Comparison of ENCODE assay signal across 16 cellular contexts in the genomic region with DNA sequence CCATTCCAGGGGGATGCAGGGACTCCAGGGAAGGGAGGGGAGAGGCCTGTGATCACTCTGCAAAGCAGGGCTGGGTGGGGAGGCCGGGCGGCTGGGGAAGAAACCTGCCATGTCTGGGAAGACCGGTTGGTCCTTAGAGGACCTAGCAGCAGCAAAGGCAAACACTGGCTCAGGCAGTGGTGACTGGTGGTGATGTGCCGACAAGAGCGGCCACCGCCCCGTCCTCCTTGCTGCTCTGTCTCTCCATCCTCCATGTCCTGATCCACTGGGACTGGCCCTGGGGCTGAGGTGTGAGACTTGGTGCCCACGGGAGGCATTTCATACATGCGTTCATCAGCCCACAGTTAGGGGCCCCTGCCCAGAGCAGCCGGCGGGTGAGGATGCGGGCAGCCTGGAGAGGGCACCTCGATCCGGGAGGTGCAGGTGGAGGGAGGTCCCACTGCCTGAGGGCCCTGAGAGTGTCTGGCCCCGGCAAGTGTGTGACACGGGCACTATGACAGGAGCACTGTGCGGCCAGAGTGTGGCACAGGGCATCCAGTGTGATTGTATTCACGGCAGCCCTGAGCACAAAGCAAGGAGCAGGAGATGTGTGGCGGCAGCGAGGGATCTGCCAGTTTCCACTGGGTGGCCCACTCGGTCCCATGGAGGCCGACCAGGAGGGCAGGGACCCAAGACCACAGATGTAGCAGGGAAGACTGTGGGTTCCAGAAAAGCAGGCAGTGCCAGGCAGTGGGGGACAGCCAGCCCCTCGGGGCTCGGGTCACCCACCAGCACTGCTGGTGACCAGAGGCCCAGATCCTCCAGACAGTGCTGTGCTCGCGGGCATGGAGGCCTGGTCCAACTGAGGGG. TPM values are rescaled to one million over a fixed set of nuclear protein-coding genes. Genes with fewer than 3 reads are reported as not detected.
A peak's percentile ranks its signal among the peaks of the same experiment; 100 is the strongest.
DNase-seq lines count a peak whose midpoint lies in the region; ATAC-seq and TF ChIP-seq lines count a peak whose summit lies in the region.
"Had no signal": no experiment of that assay in that cellular context is flagged by ENCODE, and none has a peak within 500 bp of the region (broad histone marks: within the 10 kb centered on the region; RNA-seq: fewer than 3 reads in every experiment).

No MANE protein-coding gene starts in this region.

- no peaks in the 10 kb centered on the region for H3K36me3 ChIP-seq in hepatocyte (replicated peaks; ENCODE audit: insufficient read depth, low read depth)
- H3K36me3 ChIP-seq in neuronal stem cell (replicated peaks in 1 of 2; ENCODE audit: control insufficient read depth in 2 of 2, insufficient read depth in 2 of 2, low read length in 2 of 2): peaks cover 13 to 32% of the 10 kb centered on the region in 2 donors
- H3K36me3 ChIP-seq: BE2C, HAP-1 had no signal

- no peak overlapping the region for H2BK12ac ChIP-seq in neuronal stem cell (ENCODE audit: low read length)

- H3K36me3 Mint-ChIP-seq in central memory CD8-positive, alpha-beta T cell (ENCODE audit: insufficient read depth): peaks cover 3% of the 10 kb centered on the region

- no peak overlapping the region for H4K91ac ChIP-seq in neuronal stem cell (ENCODE audit: low read depth, low read length, poor library complexity)

- H2BK15ac ChIP-seq in neuronal stem cell (ENCODE audit: low read length): no peak overlapping the region

- ATAC-seq in central memory CD8-positive, alpha-beta T cell (replicated peaks; ENCODE audit: extremely low read depth, poor library complexity, severe bottlenecking): no peak
- ATAC-seq in HG03439 (IDR thresholded peaks at IDR 0.05; ENCODE audit: unreplicated experiment) (no peak), GM19455 (IDR thresholded peaks at IDR 0.05; ENCODE audit: unreplicated experiment) (no peak)
- ATAC-seq: A549, GM12878 had no signal

- no peak overlapping the region for H4K8ac ChIP-seq in neuronal stem cell (ENCODE audit: low read depth, low read length)

- no peaks in the 10 kb centered on the region for H3K27me3 Mint-ChIP-seq in central memory CD8-positive, alpha-beta T cell
- H3K27me3 Mint-ChIP-seq: CD4-positive, alpha-beta memory T cell had no signal

- H4K20me1 ChIP-seq in hepatocyte (ENCODE audit: insufficient read depth, poor library complexity, severe bottlenecking): no peaks in the 10 kb centered on the region

- H2AK5ac ChIP-seq in neuronal stem cell (ENCODE audit: low read depth, low read length): peak overlapping the region; percentile 81

- no peak overlapping the region for H3K4ac ChIP-seq in neuronal stem cell (ENCODE audit: low read length)

- no peaks in the 10 kb centered on the region for H3K9me2 ChIP-seq in hepatocyte (replicated peaks; ENCODE audit: insufficient read depth)

- no peak overlapping the region for H2BK5ac ChIP-seq in neuronal stem cell (ENCODE audit: low read length)

- H3K23ac ChIP-seq in neuronal stem cell (ENCODE audit: low read depth, low read length, poor library complexity): peak overlapping the region; percentile 85

- DNase-seq in central memory CD8-positive, alpha-beta T cell (ENCODE audit: low spot score in 2 of 2): no peak
- DNase-seq in hepatocyte (ENCODE audit: low spot score) (peak; percentile 3), neuronal stem cell (ENCODE audit: low spot score) (no peak), NCI-H1105 treated with DMSO at 0.1 percent for 48 hours (lab: John Stamatoyannopoulos, UW) (no peak)
- DNase-seq: BE2C; CD4-positive, alpha-beta memory T cell; DMS79; GOT3; HFFc6; IMR-90 had no signal

- H3K4me1 Mint-ChIP-seq in central memory CD8-positive, alpha-beta T cell: no peaks in the 10 kb centered on the region

- H3K79me1 ChIP-seq in neuronal stem cell (ENCODE audit: low read depth, low read length): peaks cover 6% of the 10 kb centered on the region

- no peaks in the 10 kb centered on the region for H3K9me3 ChIP-seq in hepatocyte (ENCODE audit: low read depth)
- H3K9me3 ChIP-seq in neuronal stem cell (replicated peaks in 1 of 2; ENCODE audit: control insufficient read depth in 2 of 2, insufficient read depth in 1 of 2, low read depth in 1 of 2, low read length in 2 of 2): no peaks in the 10 kb centered on the region
- H3K9me3 ChIP-seq: A549, BE2C, HAP-1 had no signal

- H3K79me2 ChIP-seq in hepatocyte: no peaks in the 10 kb centered on the region

- no peaks in the 10 kb centered on the region for H3K9me3 Mint-ChIP-seq in central memory CD8-positive, alpha-beta T cell
- H3K9me3 Mint-ChIP-seq: HFFc6 had no signal

- H2AFZ ChIP-seq in hepatocyte (no peak overlapping the region), neuronal stem cell (ENCODE audit: low read length) (no peak overlapping the region)

- no peak overlapping the region for H3K14ac ChIP-seq in neuronal stem cell (ENCODE audit: low read length)

- 97% methylated on average over 26 of the region's 26 CpGs for WGBS in hepatocyte (ENCODE audit: low lambda C conversion rate, missing lambda C conversion rate)
- WGBS in neuronal stem cell (ENCODE audit: extremely low coverage in 2 of 2, insufficient read length in 2 of 2, insufficient replicate concordance in 1 of 2), 2 donors: no CpG with 5 or more reads among the region's 26 CpGs

- H2BK120ac ChIP-seq in neuronal stem cell (ENCODE audit: low read depth, low read length): no peak overlapping the region

- H3K4me1 ChIP-seq in hepatocyte (ENCODE audit: insufficient read depth) (no peaks in the 10 kb centered on the region), neuronal stem cell (ENCODE audit: control insufficient read depth in 2 of 2, insufficient read depth in 1 of 2, low read depth in 1 of 2, low read length in 2 of 2) (no peaks in the 10 kb centered on the region)
- H3K4me1 ChIP-seq: A549, BE2C, HAP-1 had no signal

- peak overlapping the region; percentile 30 for H3K9ac ChIP-seq in neuronal stem cell (ENCODE audit: low read depth, low read length, poor library complexity)

- H3K27me3 ChIP-seq in hepatocyte (no peaks in the 10 kb centered on the region), neuronal stem cell (ENCODE audit: control insufficient read depth in 3 of 3, insufficient read depth in 3 of 3, low read depth in 1 of 3, low read length in 3 of 3) (no peaks in the 10 kb centered on the region)
- H3K27me3 ChIP-seq: BE2C had no signal

- H3K27ac Mint-ChIP-seq in central memory CD8-positive, alpha-beta T cell (ENCODE audit: low read depth): peak overlapping the region; percentile 86
- H3K27ac Mint-ChIP-seq: HFFc6 had no signal

- H3K4me3 ChIP-seq in hepatocyte: no peak overlapping the region
- H3K4me3 ChIP-seq in neuronal stem cell (ENCODE audit: low read length in 2 of 2): no peak overlapping the region
- H3K4me3 ChIP-seq: A549, GM12878, HAP-1 had no signal

- H3K4me2 ChIP-seq in hepatocyte (no peak overlapping the region), neuronal stem cell (ENCODE audit: insufficient read depth, low read length, poor library complexity, severe bottlenecking) (no peak overlapping the region)
- H3K4me2 ChIP-seq: A549 had no signal

- peak overlapping the region; percentile 52 for H3K18ac ChIP-seq in neuronal stem cell (ENCODE audit: low read length)

- no peak for TF ChIP-seq CTCF in hepatocyte (IDR thresholded peaks at IDR 0.05; ENCODE audit: poor library complexity)

- H3K27ac ChIP-seq in hepatocyte (no peak overlapping the region), neuronal stem cell (replicated peaks; ENCODE audit: low read length) (no peak overlapping the region)
- H3K27ac ChIP-seq: A549, C4-2B had no signal

- no peak overlapping the region for H3K4me3 Mint-ChIP-seq in central memory CD8-positive, alpha-beta T cell
- H3K4me3 Mint-ChIP-seq: HFFc6 had no signal

RNA-seq across cellular contexts. Expression of a gene that starts 13.9 kb away (rescaled TPM):
- total RNA-seq in hepatocyte: 43.8 and 46.5 TPM in 2 replicates
- 88.1 and 90.7 TPM in 2 replicates for polyA plus RNA-seq in hepatocyte
- 21.5 TPM for polyA plus RNA-seq in neuronal stem cell (2013, experiment 1 of 2)
- polyA plus RNA-seq in neuronal stem cell (2013, experiment 2 of 2): 21.0 TPM
